Comparison of ENCODE assay signal across 25 cellular contexts in the genomic region with DNA sequence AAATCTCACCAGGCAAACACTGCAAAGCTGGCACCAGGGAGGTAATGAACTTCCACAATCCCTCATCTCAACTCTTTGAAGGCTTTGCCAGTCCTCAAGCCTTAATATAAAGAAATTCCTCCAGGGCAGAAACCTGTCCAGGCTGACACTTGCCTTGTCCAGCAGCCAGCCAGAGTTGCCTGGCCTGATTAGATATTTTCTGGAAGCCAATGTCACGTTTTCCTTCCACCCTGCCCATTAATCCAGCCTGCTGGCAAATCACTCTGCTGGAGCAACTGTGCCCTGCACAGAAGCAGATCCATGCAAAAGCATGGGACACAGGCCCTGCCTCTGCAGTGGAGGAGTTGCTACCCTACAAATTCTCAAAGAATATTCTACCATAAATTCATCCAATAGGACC. TPM values are rescaled to one million over a fixed set of nuclear protein-coding genes. Genes with fewer than 3 reads are reported as not detected.
DNase-seq lines count a peak whose midpoint lies in the region; ATAC-seq, FAIRE-seq and TF ChIP-seq lines count a peak whose summit lies in the region.
"Had no signal": no experiment of that assay in that cellular context is flagged by ENCODE, and none has a peak within 500 bp of the region (broad histone marks: within the 10 kb centered on the region; RNA-seq: fewer than 3 reads in every experiment).

No MANE protein-coding gene starts in this region.

- H3K4me1 ChIP-seq in SK-N-SH (ENCODE audit: control insufficient read depth in 1 of 2, insufficient read depth in 2 of 2, low read depth in 1 of 2, low read length in 1 of 2) (peaks cover 0 to 40% of the 10 kb centered on the region in 2 experiments; a peak in 2 of 4 replicates), small intestine (ENCODE audit: control insufficient read depth in 2 of 2, insufficient read depth in 1 of 2, low read depth in 1 of 2, low read length in 1 of 2) (peaks cover 0 to 4% of the 10 kb centered on the region in 2 donors)

- CTCF ChIA-PET in SK-N-SH (lab: Yijun Ruan, JAX): interaction anchor here (0.7 to 10.2 kb wide), 4 partner anchors 26 to 586 kb away, joined by 3 to 134 read pairs (median 48); no protein-coding TSS in a partner anchor

- H3K9me2 ChIP-seq in SK-N-SH: no peaks in the 10 kb centered on the region

- peak in 1 of 2 experiments; percentile 66; a peak in 1 of 4 replicates for TF ChIP-seq EP300 in SK-N-SH (IDR thresholded peaks at IDR 0.05; ENCODE audit: borderline replicate concordance in 1 of 2, low read depth in 1 of 2, low read length in 1 of 2)

- H3K27ac ChIP-seq in SK-N-SH (ENCODE audit: low read depth in 2 of 2, low read length in 1 of 2) (peak overlapping the region in 1 of 2 experiments; percentile 69; a peak in 2 of 4 replicates), small intestine (ENCODE audit: low read depth in 1 of 2, low read length in 1 of 2) (no peak overlapping the region)
- H3K27ac ChIP-seq: 22Rv1, SJSA1 had no signal

- H3K4me3 Mint-ChIP-seq in neural crest cell: peak overlapping the region; percentile 14
- H3K4me3 Mint-ChIP-seq: activated CD4-positive, alpha-beta T cell treated with anti-CD3 and anti-CD28 coated beads, Interleukin-2, amount 10 ng/mL, durations not matched to agents 24 days and 14 days; activated T-cell treated with anti-CD3 and anti-CD28 coated beads, Interleukin-2, amount 50 U/mL, for 4 hours had no signal

- TF ChIP-seq RAD21 in SK-N-SH (IDR thresholded peaks at IDR 0.05; ENCODE audit: low read length): peak; percentile 35

- H3K4me3 ChIP-seq in SK-N-SH (ENCODE audit: low read depth in 2 of 2, low read length in 1 of 2) (no peak overlapping the region), small intestine (ENCODE audit: low read depth in 1 of 2, low read length in 2 of 2) (no peak overlapping the region)
- H3K4me3 ChIP-seq: HAP-1, SJSA1 had no signal

- H3K4me2 ChIP-seq in SK-N-SH: no peak overlapping the region

- H2AFZ ChIP-seq in SK-N-SH (ENCODE audit: low read depth): no peak overlapping the region

- H3K27me3 Mint-ChIP-seq in neural crest cell (ENCODE audit: low read depth): peaks cover 40% of the 10 kb centered on the region
- H3K27me3 Mint-ChIP-seq: activated CD4-positive, alpha-beta T cell treated with anti-CD3 and anti-CD28 coated beads, Interleukin-2, amount 10 ng/mL, durations not matched to agents 24 days and 14 days; CD4-positive, CD25-positive, alpha-beta regulatory T cell; progenitor cell of endocrine pancreas had no signal

- no peak overlapping the region for H3K9ac ChIP-seq in SK-N-SH

- H3K27ac Mint-ChIP-seq in neural crest cell (ENCODE audit: unreplicated experiment): peak overlapping the region; percentile 45
- H3K27ac Mint-ChIP-seq: activated CD4-positive, alpha-beta T cell treated with anti-CD3 and anti-CD28 coated beads, Interleukin-2, amount 10 ng/mL, durations not matched to agents 24 days and 14 days; progenitor cell of endocrine pancreas had no signal

- H3K36me3 ChIP-seq in SK-N-SH (replicated peaks in 1 of 2; ENCODE audit: control insufficient read depth in 1 of 2, insufficient read depth in 2 of 2, low read length in 1 of 2): peaks cover 63 to 71% of the 10 kb centered on the region in 2 experiments
- peaks cover 0 to 4% of the 10 kb centered on the region in 2 donors for H3K36me3 ChIP-seq in small intestine (ENCODE audit: control insufficient read depth in 2 of 2, insufficient read depth in 2 of 2, low read length in 2 of 2)

- peak; percentile 48 for DNase-seq in SK-N-SH
- peak; percentile 36 for DNase-seq in left cardiac atrium
- no peak for DNase-seq in neural crest cell (ENCODE audit: low read depth, low spot score)
- no peak for DNase-seq in NCI-H524 (lab: John Stamatoyannopoulos, UW)
- DNase-seq in GF-D8 (lab: John Stamatoyannopoulos, UW): no peak
- DNase-seq in stimulated activated CD4-positive, alpha-beta T cell treated with anti-CD3 and anti-CD28 coated beads, Interleukin-4, amount 100 ng/mL, for 4 hours: no peak
- no peak for DNase-seq in small intestine
- DNase-seq: activated CD4-positive, alpha-beta T cell treated with anti-CD3 and anti-CD28 coated beads, Interleukin-2, amount 10 ng/mL, durations not matched to agents 24 days and 14 days; activated naive CD4-positive, alpha-beta T cell treated with Interleukin-2 at 50 U/mL for 16 hours; activated T-cell treated with anti-CD3 and anti-CD28 coated beads, Interleukin-2, amount 50 U/mL, for 4 hours; CD4-positive, CD25-positive, alpha-beta regulatory T cell; DMS 273 treated with DMSO at 0.1 percent for 48 hours; foreskin fibroblast; Karpas-422; NCI-H146; NCI-H2171; NCI-H510A treated with DMSO at 0.1 percent for 48 hours; stimulated activated CD4-positive, alpha-beta T cell treated with anti-CD3 and anti-CD28 coated beads, Interleukin-2, amount 100 ng/mL, for 24 hours; T-helper 2 cell had no signal

- WGBS in SK-N-SH (ENCODE audit: low lambda C conversion rate): 78% methylated on average over 1 of the region's 1 CpG
- WGBS in small intestine, 3 donors: 26 to 65% (median 63%) methylated on average over 1 of the region's 1 CpG

- no peak for ATAC-seq in SK-N-SH treated with all-trans-retinoic acid at 6 μM for 48 hours
- peak in 1 of 2 donors; percentile 28 for ATAC-seq in left cardiac atrium
- ATAC-seq: activated T-cell treated with anti-CD3 and anti-CD28 coated beads, Interleukin-2, amount 50 U/mL, for 4 hours had no signal

- H3K9me3 Mint-ChIP-seq in neural crest cell: no peaks in the 10 kb centered on the region
- H3K9me3 Mint-ChIP-seq: activated CD4-positive, alpha-beta T cell treated with anti-CD3 and anti-CD28 coated beads, Interleukin-2, amount 10 ng/mL, durations not matched to agents 24 days and 14 days; activated T-cell treated with anti-CD3 and anti-CD28 coated beads, Interleukin-2, amount 50 U/mL, for 4 hours; CD4-positive, CD25-positive, alpha-beta regulatory T cell had no signal

- peaks cover 83% of the 10 kb centered on the region for H3K4me1 Mint-ChIP-seq in neural crest cell

- H3K9me3 ChIP-seq in SK-N-SH (no peaks in the 10 kb centered on the region), small intestine (ENCODE audit: control insufficient read depth, low read depth) (no peaks in the 10 kb centered on the region)
- H3K9me3 ChIP-seq: HAP-1, SJSA1 had no signal

- peaks cover 4% of the 10 kb centered on the region for H3F3A ChIP-seq in SK-N-SH (replicated peaks; ENCODE audit: insufficient read depth)

- no peak for FAIRE-seq in small intestine (lab: Jason Lieb, UNC)
- FAIRE-seq: GM19239 had no signal

- intact Hi-C loops in left cardiac atrium (cut with DNase I): loop anchor here (5.0 to 10.0 kb wide), 3 partner anchors 143 to 235 kb away; no protein-coding TSS in a partner anchor

- POLR2A ChIA-PET in SK-N-SH (lab: Yijun Ruan, JAX): no interaction called here

- H4K20me1 ChIP-seq in SK-N-SH (ENCODE audit: insufficient read depth): no peaks in the 10 kb centered on the region

- H3K36me3 Mint-ChIP-seq in neural crest cell (ENCODE audit: low read depth): peaks cover 7% of the 10 kb centered on the region

- no peaks in the 10 kb centered on the region for H3K27me3 ChIP-seq in SK-N-SH (ENCODE audit: insufficient read depth)
- no peaks in the 10 kb centered on the region for H3K27me3 ChIP-seq in small intestine (ENCODE audit: control insufficient read depth in 2 of 2, insufficient read depth in 2 of 2, low read length in 2 of 2)
- H3K27me3 ChIP-seq: SJSA1 had no signal

- peaks cover 4% of the 10 kb centered on the region; the same call in 1 of the 2 replicates for H3K79me2 ChIP-seq in SK-N-SH (ENCODE audit: insufficient read depth)

- TF ChIP-seq CTCF in SK-N-SH (IDR thresholded peaks at IDR 0.05) (no peak), neural crest cell (conservative IDR thresholded peaks at IDR 0.05) (no peak)

TF ChIP-seq in SK-N-SH, 30 proteins besides CTCF, POLR2A, EP300 and RAD21:
- TF ChIP-seq MXI1 (IDR thresholded peaks at IDR 0.05; ENCODE audit: low read depth, low read length) (peak; percentile 73; the same call in 1 of the 2 replicates), CHD2 (IDR thresholded peaks at IDR 0.05; ENCODE audit: low read length, partially characterized antibody) (peak; percentile 40), FOSL2 (IDR thresholded peaks at IDR 0.05; ENCODE audit: borderline replicate concordance, low read depth) (no peak), RCOR1 (IDR thresholded peaks at IDR 0.05; ENCODE audit: low read length) (peak; percentile 70; the same call in 1 of the 2 replicates), GATA2 (CRISPR knock-in tag; IDR thresholded peaks at IDR 0.05) (peak; percentile 34; the same call in 1 of the 2 replicates)

TF ChIP-seq in SK-N-SH treated with all-trans-retinoic acid at 6 μM for 48 hours, 23 proteins besides CTCF, POLR2A, EP300 and RAD21 (continues in another document):
- no peak for TF ChIP-seq GLIS3 (CRISPR knock-in tag; IDR thresholded peaks at IDR 0.05)
- TF ChIP-seq, protein P1, sequence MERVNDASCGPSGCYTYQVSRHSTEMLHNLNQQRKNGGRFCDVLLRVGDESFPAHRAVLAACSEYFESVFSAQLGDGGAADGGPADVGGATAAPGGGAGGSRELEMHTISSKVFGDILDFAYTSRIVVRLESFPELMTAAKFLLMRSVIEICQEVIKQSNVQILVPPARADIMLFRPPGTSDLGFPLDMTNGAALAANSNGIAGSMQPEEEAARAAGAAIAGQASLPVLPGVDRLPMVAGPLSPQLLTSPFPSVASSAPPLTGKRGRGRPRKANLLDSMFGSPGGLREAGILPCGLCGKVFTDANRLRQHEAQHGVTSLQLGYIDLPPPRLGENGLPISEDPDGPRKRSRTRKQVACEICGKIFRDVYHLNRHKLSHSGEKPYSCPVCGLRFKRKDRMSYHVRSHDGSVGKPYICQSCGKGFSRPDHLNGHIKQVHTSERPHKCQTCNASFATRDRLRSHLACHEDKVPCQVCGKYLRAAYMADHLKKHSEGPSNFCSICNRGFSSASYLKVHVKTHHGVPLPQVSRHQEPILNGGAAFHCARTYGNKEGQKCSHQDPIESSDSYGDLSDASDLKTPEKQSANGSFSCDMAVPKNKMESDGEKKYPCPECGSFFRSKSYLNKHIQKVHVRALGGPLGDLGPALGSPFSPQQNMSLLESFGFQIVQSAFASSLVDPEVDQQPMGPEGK (CRISPR knock-in tag; IDR thresholded peaks at IDR 0.05; ENCODE audit: borderline replicate concordance): no peak

RNA-seq across cellular contexts. Expression of a gene that starts 56.5 kb away (rescaled TPM):
- polyA plus RNA-seq in SK-N-SH (2012; rRNA removed) (27.7 and 29.1 TPM in 2 replicates), small intestine (10 to 100 TPM in 1 of 3 donors, under 1 TPM in 2; 0.27 to 16.6 (median 0.45) TPM)
- polyA plus RNA-seq in SK-N-SH (2012; cell fraction: cytosol; rRNA removed): 27.1 and 30.0 TPM in 2 replicates
- 33.3 and 48.2 TPM in 2 replicates for polyA plus RNA-seq in SK-N-SH (2012; cell fraction: nucleus; rRNA removed)
- total RNA-seq in left cardiac atrium (100 to 1,000 TPM; 120 to 149 TPM), neural crest cell (32.0 and 33.8 TPM in 2 replicates)

Comparison
In these comparisons a context has a peak if more than half of its experiments do, and no peak if none do; other contexts are left out.
1. DNase-seq: peak in SK-N-SH (single experiment) and left cardiac atrium (single experiment); none in neural crest cell (single experiment), NCI-H524 (0 of 2), GF-D8 (single experiment), stimulated activated CD4-positive, alpha-beta T cell treated with anti-CD3 and anti-CD28 coated beads, Interleukin-4, amount 100 ng/mL, for 4 hours (0 of 2) and small intestine (single experiment).